18 cellular contexts compared by ENCODE assay signal in genomic region chr2:71559080-71559827, GRCh38.
DNase-seq lines count a peak whose midpoint lies in the region; ATAC-seq, FAIRE-seq and TF ChIP-seq lines count a peak whose summit lies in the region.
"Had no signal": no experiment of that assay in that cellular context is flagged by ENCODE, and none has a peak within 500 bp of the region (broad histone marks: within the 10 kb centered on the region; RNA-seq: fewer than 3 reads in every experiment).

No MANE protein-coding gene starts in this region.

- no peak overlapping the region for H3K4ac ChIP-seq in mesenchymal stem cell (ENCODE audit: low read depth in 1 of 2, low read length in 2 of 2)

- no peak overlapping the region for H3K27ac Mint-ChIP-seq in natural killer cell treated with Interleukin-12 subunit alpha and Interleukin-12 subunit beta and Interleukin-15 and Interleukin-18, amount 100 ng/mL, for 72 hours
- no peak overlapping the region for H3K27ac Mint-ChIP-seq in natural killer cell
- H3K27ac Mint-ChIP-seq in type B pancreatic cell, result peak overlapping the region; percentile 46

- H3K9ac ChIP-seq in K562 (ENCODE audit: insufficient read depth in 1 of 2, low read depth in 2 of 2, low read length in 2 of 2), result no peak overlapping the region
- no peak overlapping the region for H3K9ac ChIP-seq in mesenchymal stem cell (ENCODE audit: low read length)

- H3K27ac ChIP-seq in K562 (ENCODE audit: extremely low read depth, low read depth, low read length) (no peak overlapping the region), mesenchymal stem cell (ENCODE audit: low read length, poor library complexity, severe bottlenecking) (peak overlapping the region; percentile 72)
- H3K27ac ChIP-seq: SJSA1 had no signal

- CTCF ChIA-PET in K562 (lab: Yijun Ruan, JAX; ENCODE audit: low intra/inter-chr PET ratio), result interaction anchor here (0.5 kb wide), 1 partner anchor 988 kb away, joined by 3 read pairs; no protein-coding TSS in a partner anchor

- no peak for TF ChIP-seq POLR2A in K562 (conservative IDR thresholded peaks at IDR 0.05)

- TF ChIP-seq RAD21 in K562 (CRISPR knock-in tag; conservative IDR thresholded peaks at IDR 0.05 in 1 of 2, IDR thresholded peaks at IDR 0.05 in 1 of 2), result no peak

- intact Hi-C loops in natural killer cell (cut with micrococcal nuclease), result no loop called here
- intact Hi-C loops in K562 (cut with micrococcal nuclease), result no loop called here

- H3K18ac ChIP-seq in mesenchymal stem cell (ENCODE audit: low read depth in 1 of 2, low read length in 2 of 2), result no peak overlapping the region

- in situ Hi-C loops in K562 (cut with MboI), result no loop called here

- H3K4me1 ChIP-seq in K562 (replicated peaks in 1 of 2; ENCODE audit: control insufficient read depth in 2 of 2, insufficient read depth in 2 of 2, low read length in 2 of 2) (peaks cover 0 to 3% of the 10 kb centered on the region in 2 experiments; a peak in 1 of 5 replicates), mesenchymal stem cell (ENCODE audit: control insufficient read depth, insufficient read depth, low read depth, low read length) (peaks cover 57% of the 10 kb centered on the region)

- H4K91ac ChIP-seq in mesenchymal stem cell (ENCODE audit: low read length), result no peak overlapping the region

- H3K36me3 ChIP-seq in K562 (ENCODE audit: control insufficient read depth, insufficient read depth, low read length) (no peaks in the 10 kb centered on the region), mesenchymal stem cell (ENCODE audit: control insufficient read depth in 1 of 2, insufficient read depth in 2 of 2, low read depth in 1 of 2, low read length in 2 of 2) (peaks cover 0 to 88% of the 10 kb centered on the region in 2 experiments)
- H3K36me3 ChIP-seq: MG63 had no signal

- peak overlapping the region; percentile 19 for H2AK5ac ChIP-seq in mesenchymal stem cell (ENCODE audit: low read length, severe bottlenecking)

- H4K8ac ChIP-seq in mesenchymal stem cell (ENCODE audit: low read length), result no peak overlapping the region

- H3K23ac ChIP-seq in mesenchymal stem cell (ENCODE audit: low read length in 2 of 2), result no peak overlapping the region

- no peak for FAIRE-seq in K562 (lab: Jason Lieb, UNC)

- H3K4me2 ChIP-seq in K562 (ENCODE audit: insufficient read depth, low read length) (no peak overlapping the region), mesenchymal stem cell (ENCODE audit: low read length, poor library complexity, severe bottlenecking) (no peak overlapping the region)

- BruUV-seq in K562 (replicated peaks; lab: Mats Ljungman, UMichigan), result no TSS peak

- H2BK5ac ChIP-seq in mesenchymal stem cell (ENCODE audit: low read depth, low read length, poor library complexity, severe bottlenecking), result no peak overlapping the region

- no peaks in the 10 kb centered on the region for H3K9me3 ChIP-seq in K562 (replicated peaks; ENCODE audit: control insufficient read depth, insufficient read depth, low read depth, low read length)
- no peaks in the 10 kb centered on the region for H3K9me3 ChIP-seq in mesenchymal stem cell (ENCODE audit: control insufficient read depth, low read length)
- H3K9me3 ChIP-seq: MG63, SJSA1 had no signal

- peaks cover 5% of the 10 kb centered on the region for H3K79me1 ChIP-seq in mesenchymal stem cell (replicated peaks; ENCODE audit: low read length, poor library complexity, severe bottlenecking)

- H3K4me3 Mint-ChIP-seq in natural killer cell treated with Interleukin-12 subunit alpha and Interleukin-12 subunit beta and Interleukin-15 and Interleukin-18, amount 100 ng/mL, for 72 hours, result no peak overlapping the region
- H3K4me3 Mint-ChIP-seq in natural killer cell, result no peak overlapping the region
- H3K4me3 Mint-ChIP-seq in type B pancreatic cell, result no peak overlapping the region

- no peaks in the 10 kb centered on the region for H3K79me2 ChIP-seq in K562 (ENCODE audit: control insufficient read depth, insufficient read depth, low read length)

- POLR2A ChIA-PET in K562 (lab: Yijun Ruan, JAX), result interaction anchor here (1.0 kb wide), 1 partner anchor 106 kb away, joined by 3 read pairs; no protein-coding TSS in a partner anchor

- no peaks in the 10 kb centered on the region for H3K9me1 ChIP-seq in K562 (ENCODE audit: control insufficient read depth, insufficient read depth, low read length)

- H4K20me1 ChIP-seq in K562 (replicated peaks; ENCODE audit: control insufficient read depth, insufficient read depth, low read length), result no peaks in the 10 kb centered on the region

- no peak overlapping the region for H2BK12ac ChIP-seq in mesenchymal stem cell (ENCODE audit: low read length in 2 of 2)

- DNase-seq in natural killer cell treated with Interleukin-12 subunit alpha and Interleukin-12 subunit beta and Interleukin-15 and Interleukin-18, amount 100 ng/mL, for 72 hours (ENCODE audit: low spot score), result peak; percentile 35
- DNase-seq in natural killer cell (no peak), K562 (ENCODE audit: extremely low read depth in 1 of 4, low spot score in 3 of 4) (no peak), mesenchymal stem cell (no peak), type B pancreatic cell (ENCODE audit: extremely low spot score, unreplicated experiment) (no peak), NK-92 (lab: John Stamatoyannopoulos, UW; ENCODE audit: unreplicated experiment) (no peak), NCI-H1417 (lab: John Stamatoyannopoulos, UW) (no peak)
- DNase-seq: COR-L47, Karpas-422, NCI-H1092 treated with DMSO at 0.1 percent for 48 hours, NCI-H187, NCI-H2171, NCI-H446, NCI-H748 treated with DMSO at 0.1 percent for 48 hours, RPMI8226 had no signal

- TF ChIP-seq EP300 in K562 (IDR thresholded peaks at IDR 0.05; ENCODE audit: low read length), result no peak

- no peak overlapping the region for H3K4me3 ChIP-seq in K562
- H3K4me3 ChIP-seq in mesenchymal stem cell (ENCODE audit: insufficient read depth in 1 of 2, low read depth in 1 of 2, low read length in 2 of 2), result no peak overlapping the region
- H3K4me3 ChIP-seq: MG63, SJSA1 had no signal

- no peak overlapping the region for H2BK120ac ChIP-seq in mesenchymal stem cell (ENCODE audit: low read depth, low read length)

- no peaks in the 10 kb centered on the region for H3K27me3 Mint-ChIP-seq in natural killer cell treated with Interleukin-12 subunit alpha and Interleukin-12 subunit beta and Interleukin-15 and Interleukin-18, amount 100 ng/mL, for 72 hours
- H3K27me3 Mint-ChIP-seq in natural killer cell (ENCODE audit: low read depth in 2 of 2), result peaks cover 0 to 2% of the 10 kb centered on the region in 2 donors
- peaks cover 6% of the 10 kb centered on the region for H3K27me3 Mint-ChIP-seq in type B pancreatic cell

- H2AFZ ChIP-seq in K562 (ENCODE audit: low read depth, low read length) (no peak overlapping the region), mesenchymal stem cell (ENCODE audit: low read depth, low read length) (no peak overlapping the region)

- H3K14ac ChIP-seq in mesenchymal stem cell (ENCODE audit: low read length in 2 of 2), result no peak overlapping the region

- H3K36me3 Mint-ChIP-seq in natural killer cell treated with Interleukin-12 subunit alpha and Interleukin-12 subunit beta and Interleukin-15 and Interleukin-18, amount 100 ng/mL, for 72 hours, result no peaks in the 10 kb centered on the region
- H3K36me3 Mint-ChIP-seq in natural killer cell, result no peaks in the 10 kb centered on the region
- H3K36me3 Mint-ChIP-seq in type B pancreatic cell, result no peaks in the 10 kb centered on the region

- no peaks in the 10 kb centered on the region for H3K9me3 Mint-ChIP-seq in natural killer cell treated with Interleukin-12 subunit alpha and Interleukin-12 subunit beta and Interleukin-15 and Interleukin-18, amount 100 ng/mL, for 72 hours
- no peaks in the 10 kb centered on the region for H3K9me3 Mint-ChIP-seq in natural killer cell
- no peaks in the 10 kb centered on the region for H3K9me3 Mint-ChIP-seq in type B pancreatic cell

- TF ChIP-seq CTCF in natural killer cell (IDR thresholded peaks at IDR 0.05) (no peak), K562 (IDR thresholded peaks at IDR 0.05 in 2 of 3, conservative IDR thresholded peaks at IDR 0.05 in 1 of 3; ENCODE audit: insufficient read depth in 2 of 3, low read depth in 1 of 3, low read length in 3 of 3) (no peak), type B pancreatic cell (conservative IDR thresholded peaks at IDR 0.05) (no peak)

- no peak overlapping the region for H2BK15ac ChIP-seq in mesenchymal stem cell (ENCODE audit: low read depth, poor library complexity, severe bottlenecking)

- WGBS in K562 (ENCODE audit: insufficient coverage, low coverage, missing lambda C conversion rate), result 22% methylated on average over 15 of the region's 15 CpGs
- 90% methylated on average over 15 of the region's 15 CpGs for WGBS in mesenchymal stem cell

- no peak for ATAC-seq in natural killer cell treated with Interleukin-12 subunit alpha and Interleukin-12 subunit beta and Interleukin-15 and Interleukin-18, amount 100 ng/mL, for 72 hours
- ATAC-seq in natural killer cell, result no peak
- ATAC-seq in K562, result peak; percentile 65
- ATAC-seq in HG02642 (IDR thresholded peaks at IDR 0.05; ENCODE audit: poor library complexity, unreplicated experiment), result no peak

- H3K27me3 ChIP-seq in K562 (ENCODE audit: control insufficient read depth in 2 of 2, insufficient read depth in 2 of 2, low read length in 2 of 2) (peaks cover 0 to 12% of the 10 kb centered on the region in 2 experiments; a peak in 2 of 5 replicates), mesenchymal stem cell (ENCODE audit: control insufficient read depth in 1 of 2, insufficient read depth in 1 of 2, low read length in 2 of 2) (peaks cover 0 to 69% of the 10 kb centered on the region in 2 experiments)
- H3K27me3 ChIP-seq: MG63, SJSA1 had no signal

- H3K4me1 Mint-ChIP-seq in natural killer cell treated with Interleukin-12 subunit alpha and Interleukin-12 subunit beta and Interleukin-15 and Interleukin-18, amount 100 ng/mL, for 72 hours (ENCODE audit: low read depth in 2 of 2), result peaks cover 0 to 4% of the 10 kb centered on the region in 2 donors
- H3K4me1 Mint-ChIP-seq in natural killer cell (peaks cover 0 to 5% of the 10 kb centered on the region in 2 donors), type B pancreatic cell (ENCODE audit: unreplicated experiment) (peaks cover 28% of the 10 kb centered on the region)

TF ChIP-seq in K562, 482 proteins besides CTCF, POLR2A, EP300 and RAD21 (continues in another document):
- TF ChIP-seq TRIM24 (IDR thresholded peaks at IDR 0.05) (peak; percentile 45 to 48; a peak in 2 of 4 replicates), ETV1 (tag; conservative IDR thresholded peaks at IDR 0.05; ENCODE audit: low read depth) (0 out of 2 replicates have a peak, but pooled peaks have one; percentile 8), ZNF79 (CRISPR knock-in tag; IDR thresholded peaks at IDR 0.05; ENCODE audit: low read depth) (no peak), CEBPG (CRISPR knock-in tag; IDR thresholded peaks at IDR 0.05) (no peak), CEBPG (tag; conservative IDR thresholded peaks at IDR 0.05 in 1 of 2, IDR thresholded peaks at IDR 0.05 in 1 of 2) (peak in 1 of 2 experiments; percentile 83; a peak in 2 of 4 replicates), ZFP1 (CRISPR knock-in tag; IDR thresholded peaks at IDR 0.05) (no peak)
